ENCODE assay signal across 31 cellular contexts in genomic region chr5:883475-884181, GRCh38. TPM values are rescaled to one million over a fixed set of nuclear protein-coding genes. Genes with fewer than 3 reads are reported as not detected.
DNase-seq lines count a peak whose midpoint lies in the region; ATAC-seq, FAIRE-seq and TF ChIP-seq lines count a peak whose summit lies in the region.
"Had no signal": no experiment of that assay in that cellular context is flagged by ENCODE, and none has a peak within 500 bp of the region (broad histone marks: within the 10 kb centered on the region; RNA-seq: fewer than 3 reads in every experiment).

No MANE protein-coding gene starts in this region.

- no peaks in the 10 kb centered on the region for H3K27me3 ChIP-seq in GM12878 (replicated peaks in 1 of 2; ENCODE audit: control insufficient read depth in 2 of 2, insufficient read depth in 2 of 2, low read length in 1 of 2)
- H3K27me3 ChIP-seq: MG63, transverse colon had no signal

- H3K4me3 Mint-ChIP-seq in stimulated activated effector memory CD8-positive, alpha-beta T cell treated with anti-CD3 and anti-CD28 coated beads, Interleukin-12 subunit alpha, Interleukin-12 subunit beta, amount 100 ng/mL, for 72 hours, result no peak overlapping the region
- H3K4me3 Mint-ChIP-seq in stimulated activated naive B cell treated with anti-CD40 and anti-IgM and Interleukin-4, amounts not matched to agents 10 μg/mL and 1 μg/mL and 100 μg/mL, for 72 hours, result no peak overlapping the region
- H3K4me3 Mint-ChIP-seq in activated T-helper 2 cell treated with anti-CD3 and anti-CD28 coated beads, Interferon-gamma antibody, Interleukin-2, Interleukin-4, amounts not matched to agents 10 μg/mL and 5 μg/mL and 100 μg/mL, durations not matched to agents 14 hours and 24 hours and 36 hours (ENCODE audit: low read depth), result no peak overlapping the region
- H3K4me3 Mint-ChIP-seq: GM23338 had no signal

- in situ Hi-C loops in GM12878 (cut with MboI), result no loop called here

- H3K9ac ChIP-seq in GM12878 (ENCODE audit: control insufficient read depth, insufficient read depth, low read length), result no peak overlapping the region

- no peak overlapping the region for H2AFZ ChIP-seq in GM12878 (ENCODE audit: control insufficient read depth, low read depth, low read length)
- H2AFZ ChIP-seq: GM23338, PC-9 had no signal

- H3K4me1 ChIP-seq in GM12878 (ENCODE audit: control insufficient read depth, insufficient read depth, low read length), result no peaks in the 10 kb centered on the region
- H3K4me1 ChIP-seq: transverse colon had no signal

- no peak overlapping the region for H3K27ac ChIP-seq in GM12878 (ENCODE audit: control insufficient read depth, insufficient read depth)
- H3K27ac ChIP-seq: PC-9, transverse colon had no signal

- peaks cover 48 to 60% of the 10 kb centered on the region in 2 experiments for H3K36me3 ChIP-seq in GM12878 (ENCODE audit: control insufficient read depth in 2 of 2, insufficient read depth in 2 of 2, low read length in 1 of 2)

- no peak overlapping the region for H3K4me3 ChIP-seq in GM12878
- H3K4me3 ChIP-seq: GM23338, MG63, PC-9, transverse colon had no signal

- intact Hi-C loops in GM12878 (cut with micrococcal nuclease; ENCODE audit: unreplicated experiment), result no loop called here
- intact Hi-C loops in head of caudate nucleus (cut with DNase I), result no loop called here
- intact Hi-C loops in activated T-helper 2 cell treated with anti-CD3 and anti-CD28 coated beads, Interferon-gamma antibody, Interleukin-2, Interleukin-4, amounts not matched to agents 10 μg/mL and 5 μg/mL and 100 μg/mL, durations not matched to agents 14 hours and 24 hours and 36 hours (cut with micrococcal nuclease), result no loop called here

- TF ChIP-seq RAD21 in GM12878 (IDR thresholded peaks at IDR 0.05; ENCODE audit: insufficient read depth, low read depth, low read length), result no peak

- TF ChIP-seq CTCF in GM12878 (IDR thresholded peaks at IDR 0.05 in 2 of 3, conservative IDR thresholded peaks at IDR 0.05 in 1 of 3; ENCODE audit: control insufficient read depth in 2 of 3, extremely low read depth in 1 of 3, insufficient read depth in 1 of 3, low read depth in 3 of 3, low read length in 3 of 3), result no peak

- over 99% methylated on average over 22 of the region's 29 CpGs for WGBS in GM12878 (ENCODE audit: insufficient coverage, insufficient replicate concordance, low lambda C conversion rate, missing lambda C conversion rate)

- ATAC-seq in activated CD4-positive, CD25-positive, alpha-beta regulatory T cell treated with anti-CD3 and anti-CD28 coated beads, Interleukin-2, amount 50 U/mL, for 24 hours, result no peak
- no peak for ATAC-seq in GM12878
- ATAC-seq in stimulated activated effector memory CD8-positive, alpha-beta T cell treated with anti-CD3 and anti-CD28 coated beads, Interleukin-12 subunit alpha, Interleukin-12 subunit beta, amount 100 ng/mL, for 72 hours, result no peak
- ATAC-seq in stimulated activated naive B cell treated with anti-CD40 and anti-IgM and Interleukin-4, amounts not matched to agents 10 μg/mL and 1 μg/mL and 100 μg/mL, for 72 hours (replicated peaks), result no peak
- ATAC-seq: GM23338; left lobe of liver; naive thymus-derived CD8-positive, alpha-beta T cell had no signal

- no peak for FAIRE-seq in GM12878 (lab: Jason Lieb, UNC)
- FAIRE-seq: TTC549 had no signal

- POLR2A ChIA-PET in GM12878 (lab: Charles Lee), result no interaction called here

- DNase-seq in activated CD4-positive, CD25-positive, alpha-beta regulatory T cell treated with anti-CD3 and anti-CD28 coated beads, Interleukin-2, amount 50 U/mL, for 72 hours, result peak; percentile 26
- no peak for DNase-seq in GM12878 (ENCODE audit: low read depth, low spot score)
- peak in 33 of 42 donors; percentile 7 to 79 (median 44) for DNase-seq in head of caudate nucleus
- no peak for DNase-seq in stimulated activated effector memory CD8-positive, alpha-beta T cell treated with anti-CD3 and anti-CD28 coated beads, Interleukin-12 subunit alpha, Interleukin-12 subunit beta, amount 100 ng/mL, for 72 hours (ENCODE audit: low spot score in 2 of 2)
- no peak for DNase-seq in NCI-H526 treated with DMSO at 0.1 percent for 48 hours (lab: John Stamatoyannopoulos, UW)
- no peak for DNase-seq in stimulated activated naive B cell treated with anti-CD40 and anti-IgM and Interleukin-4, amounts not matched to agents 10 μg/mL and 1 μg/mL and 100 μg/mL, for 72 hours
- no peak for DNase-seq in activated T-helper 2 cell treated with anti-CD3 and anti-CD28 coated beads, Interferon-gamma antibody, Interleukin-2, Interleukin-4, amounts not matched to agents 10 μg/mL and 5 μg/mL and 100 μg/mL, durations not matched to agents 14 hours and 24 hours and 36 hours (ENCODE audit: low spot score)
- DNase-seq: 8988T; activated CD4-positive, alpha-beta T cell treated with anti-CD3 and anti-CD28 coated beads for 4 hours; AML-193; CD8-positive, alpha-beta memory T cell; central memory CD4-positive, alpha-beta T cell; GF-D8; KBM-7; MG63; naive thymus-derived CD8-positive, alpha-beta T cell; NCI-H1417; NCI-H2107; NCI-H446 treated with DMSO at 0.1 percent for 48 hours; NK-92 treated with Interleukin-12 subunit alpha and Interleukin-12 subunit beta, amount 100 ng/mL, for 24 hours; PC-9; right cardiac atrium; SIG-M5; stimulated activated CD4-positive, alpha-beta T cell treated with anti-CD3 and anti-CD28 coated beads, Interleukin-12 subunit alpha, Interleukin-12 subunit beta, amount 100 ng/mL, for 4 hours; T-cell; transverse colon had no signal

- no peak for TF ChIP-seq EP300 in GM12878 (IDR thresholded peaks at IDR 0.05; ENCODE audit: borderline replicate concordance in 1 of 2, control insufficient read depth in 1 of 2, low read depth in 2 of 2, low read length in 2 of 2)

- H3K4me1 Mint-ChIP-seq in stimulated activated effector memory CD8-positive, alpha-beta T cell treated with anti-CD3 and anti-CD28 coated beads, Interleukin-12 subunit alpha, Interleukin-12 subunit beta, amount 100 ng/mL, for 72 hours, result peaks cover 46% of the 10 kb centered on the region
- H3K4me1 Mint-ChIP-seq in stimulated activated naive B cell treated with anti-CD40 and anti-IgM and Interleukin-4, amounts not matched to agents 10 μg/mL and 1 μg/mL and 100 μg/mL, for 72 hours, result peaks cover 15 to 33% of the 10 kb centered on the region in 2 donors
- peaks cover 14% of the 10 kb centered on the region for H3K4me1 Mint-ChIP-seq in activated T-helper 2 cell treated with anti-CD3 and anti-CD28 coated beads, Interferon-gamma antibody, Interleukin-2, Interleukin-4, amounts not matched to agents 10 μg/mL and 5 μg/mL and 100 μg/mL, durations not matched to agents 14 hours and 24 hours and 36 hours (ENCODE audit: low read depth)
- H3K4me1 Mint-ChIP-seq: GM23338 had no signal

- H3K27ac Mint-ChIP-seq in stimulated activated effector memory CD8-positive, alpha-beta T cell treated with anti-CD3 and anti-CD28 coated beads, Interleukin-12 subunit alpha, Interleukin-12 subunit beta, amount 100 ng/mL, for 72 hours, result peak overlapping the region; percentile 99
- H3K27ac Mint-ChIP-seq in stimulated activated naive B cell treated with anti-CD40 and anti-IgM and Interleukin-4, amounts not matched to agents 10 μg/mL and 1 μg/mL and 100 μg/mL, for 72 hours, result no peak overlapping the region
- H3K27ac Mint-ChIP-seq in activated T-helper 2 cell treated with anti-CD3 and anti-CD28 coated beads, Interferon-gamma antibody, Interleukin-2, Interleukin-4, amounts not matched to agents 10 μg/mL and 5 μg/mL and 100 μg/mL, durations not matched to agents 14 hours and 24 hours and 36 hours, result no peak overlapping the region
- H3K27ac Mint-ChIP-seq: GM23338 had no signal

- H3K9me3 Mint-ChIP-seq in stimulated activated effector memory CD8-positive, alpha-beta T cell treated with anti-CD3 and anti-CD28 coated beads, Interleukin-12 subunit alpha, Interleukin-12 subunit beta, amount 100 ng/mL, for 72 hours, result peaks cover 8% of the 10 kb centered on the region
- H3K9me3 Mint-ChIP-seq in stimulated activated naive B cell treated with anti-CD40 and anti-IgM and Interleukin-4, amounts not matched to agents 10 μg/mL and 1 μg/mL and 100 μg/mL, for 72 hours, result peaks cover 10 to 11% of the 10 kb centered on the region in 2 donors
- peaks cover 11% of the 10 kb centered on the region for H3K9me3 Mint-ChIP-seq in activated T-helper 2 cell treated with anti-CD3 and anti-CD28 coated beads, Interferon-gamma antibody, Interleukin-2, Interleukin-4, amounts not matched to agents 10 μg/mL and 5 μg/mL and 100 μg/mL, durations not matched to agents 14 hours and 24 hours and 36 hours

- TF ChIP-seq POLR2A in GM12878 (IDR thresholded peaks at IDR 0.05; ENCODE audit: low read depth, low read length), result peak; percentile 29; the same call in 1 of the 2 replicates

- no peak overlapping the region for H3K4me2 ChIP-seq in GM12878 (ENCODE audit: control insufficient read depth, insufficient read depth)
- H3K4me2 ChIP-seq: GM23338, PC-9 had no signal

- H4K20me1 ChIP-seq in GM12878 (ENCODE audit: control insufficient read depth, insufficient read depth), result peaks cover 5% of the 10 kb centered on the region; the same call in 1 of the 2 replicates

- CTCF ChIA-PET in GM12878 (lab: Yijun Ruan, JAX), result no interaction called here

- SMC1A ChIA-PET in GM12878 (lab: Charles Lee; ENCODE audit: uncharacterized antibody, unreplicated experiment), result no interaction called here

- H3K9me3 ChIP-seq in GM12878 (replicated peaks; ENCODE audit: control insufficient read depth, insufficient read depth, low read length), result no peaks in the 10 kb centered on the region; the same call in 2 of the 3 replicates
- H3K9me3 ChIP-seq: MG63, transverse colon had no signal

- H3K27me3 Mint-ChIP-seq in stimulated activated naive B cell treated with anti-CD40 and anti-IgM and Interleukin-4, amounts not matched to agents 10 μg/mL and 1 μg/mL and 100 μg/mL, for 72 hours, result no peaks in the 10 kb centered on the region
- no peaks in the 10 kb centered on the region for H3K27me3 Mint-ChIP-seq in activated T-helper 2 cell treated with anti-CD3 and anti-CD28 coated beads, Interferon-gamma antibody, Interleukin-2, Interleukin-4, amounts not matched to agents 10 μg/mL and 5 μg/mL and 100 μg/mL, durations not matched to agents 14 hours and 24 hours and 36 hours (ENCODE audit: low read depth)
- H3K27me3 Mint-ChIP-seq: activated naive CD8-positive, alpha-beta T cell; naive thymus-derived CD8-positive, alpha-beta T cell; T-cell had no signal

- no TSS peak for BruUV-seq in GM12878 (replicated peaks; lab: Mats Ljungman, UMichigan)

- RAD21 ChIA-PET in GM12878 (lab: Charles Lee; ENCODE audit: unreplicated experiment), result no interaction called here

- peaks cover 4% of the 10 kb centered on the region; the same call in 1 of the 2 replicates for H3K79me2 ChIP-seq in GM12878 (ENCODE audit: control insufficient read depth, insufficient read depth, low read length)

- peaks cover 80% of the 10 kb centered on the region for H3K36me3 Mint-ChIP-seq in stimulated activated effector memory CD8-positive, alpha-beta T cell treated with anti-CD3 and anti-CD28 coated beads, Interleukin-12 subunit alpha, Interleukin-12 subunit beta, amount 100 ng/mL, for 72 hours
- H3K36me3 Mint-ChIP-seq in stimulated activated naive B cell treated with anti-CD40 and anti-IgM and Interleukin-4, amounts not matched to agents 10 μg/mL and 1 μg/mL and 100 μg/mL, for 72 hours, result peaks cover 51 to 71% of the 10 kb centered on the region in 2 donors
- peaks cover 81% of the 10 kb centered on the region for H3K36me3 Mint-ChIP-seq in activated T-helper 2 cell treated with anti-CD3 and anti-CD28 coated beads, Interferon-gamma antibody, Interleukin-2, Interleukin-4, amounts not matched to agents 10 μg/mL and 5 μg/mL and 100 μg/mL, durations not matched to agents 14 hours and 24 hours and 36 hours (ENCODE audit: low read depth)

RNA-seq across cellular contexts. Expression of gene BRD9, which starts 9.0 kb away (rescaled TPM):
- total RNA-seq in GM12878 (2013; cell fraction: nucleolus; rRNA removed), result 134 and 146 TPM in 2 replicates
- total RNA-seq in GM12878 (2014; rRNA removed) (41.5 and 41.9 TPM in 2 replicates), GM12878 (2014; rRNA removed; fragmentation: Illumina TruSeq; extraction: Trizol) (27.8 and 28.9 TPM in 2 replicates), GM12878 (2021) (44.5 and 48.6 TPM in 2 replicates)
- polyA plus RNA-seq in GM12878 (2011; ENCODE audit: low read depth), result 19.5 TPM
- polyA plus RNA-seq in GM12878 (2011; rRNA removed) (9.6 and 13.1 TPM in 2 replicates), GM12878 (2014; fragmentation: Illumina TruSeq; extraction: Trizol) (35.9 and 37.5 TPM in 2 replicates), GM12878 (2014; fragmentation: Nextera tagmentation; extraction: Ambion mirVana) (1 to 10 TPM; 2.0 to 4.7 TPM), GM12878 (2014; rRNA removed) (40.7 and 46.2 TPM in 2 replicates), GM12878 (2016; fragmentation: Nextera tagmentation; extraction: Ambion mirVana) (10 to 100 TPM; 29.1 to 35.7 TPM)
- 14.2 and 15.7 TPM in 2 replicates for polyA plus RNA-seq in GM12878 (2011; cell fraction: cytosol; rRNA removed)
- polyA plus RNA-seq in GM12878 (2011; cell fraction: nucleus; rRNA removed), result 99.1 and 133 TPM in 2 replicates
- 28.2 and 28.8 TPM in 2 replicates for polyA plus RNA-seq in GM12878 (2012)
- polyA minus RNA-seq in GM12878 (2011; rRNA and poly(A)+ RNA removed), result 20.3 and 22.2 TPM in 2 replicates
- polyA minus RNA-seq in GM12878 (2011; cell fraction: cytosol; rRNA and poly(A)+ RNA removed), result 7.1 and 7.3 TPM in 2 replicates
- polyA minus RNA-seq in GM12878 (2011; cell fraction: nucleus; rRNA and poly(A)+ RNA removed), result 33.6 and 52.0 TPM in 2 replicates
- 72.9 and 73.2 TPM in 2 replicates for total RNA-seq in activated T-helper 2 cell treated with anti-CD3 and anti-CD28 coated beads, Interferon-gamma antibody, Interleukin-2, Interleukin-4, amounts not matched to agents 10 μg/mL and 5 μg/mL and 100 μg/mL, durations not matched to agents 14 hours and 24 hours and 36 hours

RNA-seq across cellular contexts. Expression of gene TRIP13, which starts 9.1 kb away (rescaled TPM):
- total RNA-seq in GM12878 (2013; cell fraction: nucleolus; rRNA removed), result 11.4 and 15.2 TPM in 2 replicates
- total RNA-seq in GM12878 (2014; rRNA removed) (32.9 and 33.0 TPM in 2 replicates), GM12878 (2014; rRNA removed; fragmentation: Illumina TruSeq; extraction: Trizol) (23.9 and 25.0 TPM in 2 replicates), GM12878 (2021) (21.9 and 27.9 TPM in 2 replicates)
- 7.7 TPM for polyA plus RNA-seq in GM12878 (2011; ENCODE audit: low read depth)
- polyA plus RNA-seq in GM12878 (2011; rRNA removed) (37.6 and 40.8 TPM in 2 replicates), GM12878 (2014; fragmentation: Illumina TruSeq; extraction: Trizol) (31.6 and 32.5 TPM in 2 replicates), GM12878 (2014; fragmentation: Nextera tagmentation; extraction: Ambion mirVana) (10 to 100 TPM; 15.1 to 20.5 TPM), GM12878 (2014; rRNA removed) (32.7 and 36.4 TPM in 2 replicates), GM12878 (2016; fragmentation: Nextera tagmentation; extraction: Ambion mirVana) (10 to 100 TPM; 62.3 to 64.9 TPM)
- polyA plus RNA-seq in GM12878 (2011; cell fraction: cytosol; rRNA removed), result 22.8 and 25.4 TPM in 2 replicates
- polyA plus RNA-seq in GM12878 (2011; cell fraction: nucleus; rRNA removed), result 33.0 and 37.2 TPM in 2 replicates
- 9.8 and 10.6 TPM in 2 replicates for polyA plus RNA-seq in GM12878 (2012)
- polyA minus RNA-seq in GM12878 (2011; rRNA and poly(A)+ RNA removed), result 17.2 and 23.7 TPM in 2 replicates
- polyA minus RNA-seq in GM12878 (2011; cell fraction: cytosol; rRNA and poly(A)+ RNA removed), result 10.9 and 16.4 TPM in 2 replicates
- 6.8 and 9.8 TPM in 2 replicates for polyA minus RNA-seq in GM12878 (2011; cell fraction: nucleus; rRNA and poly(A)+ RNA removed)
- 36.6 and 37.6 TPM in 2 replicates for total RNA-seq in activated T-helper 2 cell treated with anti-CD3 and anti-CD28 coated beads, Interferon-gamma antibody, Interleukin-2, Interleukin-4, amounts not matched to agents 10 μg/mL and 5 μg/mL and 100 μg/mL, durations not matched to agents 14 hours and 24 hours and 36 hours

RNA-seq across cellular contexts. Expression of gene ZDHHC11, which starts 32.8 kb away (rescaled TPM):
- 17.0 and 18.9 TPM in 2 replicates for total RNA-seq in GM12878 (2013; cell fraction: nucleolus; rRNA removed)
- 0.11 and 0.60 TPM in 2 replicates for total RNA-seq in GM12878 (2014; rRNA removed)
- total RNA-seq in GM12878 (2014; rRNA removed; fragmentation: Illumina TruSeq; extraction: Trizol), result 0.13 and 0.23 TPM in 2 replicates
- total RNA-seq in GM12878 (2021), result 0.61 and 1.4 TPM in 2 replicates
- polyA plus RNA-seq in GM12878 (2011; ENCODE audit: low read depth), result 1.1 TPM
- 0.14 and 0.35 TPM in 2 replicates for polyA plus RNA-seq in GM12878 (2011; rRNA removed)
- 0.75 and 0.90 TPM in 2 replicates for polyA plus RNA-seq in GM12878 (2011; cell fraction: cytosol; rRNA removed)
- polyA plus RNA-seq in GM12878 (2011; cell fraction: nucleus; rRNA removed), result 10.7 and 12.7 TPM in 2 replicates
- polyA plus RNA-seq in GM12878 (2012), result 1.2 and 2.1 TPM in 2 replicates
- polyA plus RNA-seq in GM12878 (2014; fragmentation: Illumina TruSeq; extraction: Trizol), result 0.13 and 1.3 TPM in 2 replicates
- polyA plus RNA-seq in GM12878 (2014; fragmentation: Nextera tagmentation; extraction: Ambion mirVana), result under 1 TPM; 0.04 to 0.19 TPM
- 0.32 and 0.55 TPM in 2 replicates for polyA plus RNA-seq in GM12878 (2014; rRNA removed)
- polyA plus RNA-seq in GM12878 (2016; fragmentation: Nextera tagmentation; extraction: Ambion mirVana), result under 1 TPM; 0.28 to 0.43 TPM
- 0.51 and 1.4 TPM in 2 replicates for polyA minus RNA-seq in GM12878 (2011; rRNA and poly(A)+ RNA removed)
- 0.62 TPM in 1 of 2 replicates, not detected in the other for polyA minus RNA-seq in GM12878 (2011; cell fraction: cytosol; rRNA and poly(A)+ RNA removed)
- 3.2 and 3.3 TPM in 2 replicates for polyA minus RNA-seq in GM12878 (2011; cell fraction: nucleus; rRNA and poly(A)+ RNA removed)
- total RNA-seq in activated T-helper 2 cell treated with anti-CD3 and anti-CD28 coated beads, Interferon-gamma antibody, Interleukin-2, Interleukin-4, amounts not matched to agents 10 μg/mL and 5 μg/mL and 100 μg/mL, durations not matched to agents 14 hours and 24 hours and 36 hours, result 10.5 and 11.9 TPM in 2 replicates
- polyA plus RNA-seq: CD8-positive, alpha-beta memory T cell; naive thymus-derived CD8-positive, alpha-beta T cell had no signal

Comparison
In these comparisons a context has a peak if more than half of its experiments do, and no peak if none do; other contexts are left out.
1. DNase-seq: peak in activated CD4-positive, CD25-positive, alpha-beta regulatory T cell treated with anti-CD3 and anti-CD28 coated beads, Interleukin-2, amount 50 U/mL, for 72 hours (single experiment) and head of caudate nucleus (33 of 42); none in GM12878 (single experiment), stimulated activated effector memory CD8-positive, alpha-beta T cell treated with anti-CD3 and anti-CD28 coated beads, Interleukin-12 subunit alpha, Interleukin-12 subunit beta, amount 100 ng/mL, for 72 hours (0 of 2), NCI-H526 treated with DMSO at 0.1 percent for 48 hours (single experiment), stimulated activated naive B cell treated with anti-CD40 and anti-IgM and Interleukin-4, amounts not matched to agents 10 μg/mL and 1 μg/mL and 100 μg/mL, for 72 hours (single experiment) and activated T-helper 2 cell treated with anti-CD3 and anti-CD28 coated beads, Interferon-gamma antibody, Interleukin-2, Interleukin-4, amounts not matched to agents 10 μg/mL and 5 μg/mL and 100 μg/mL, durations not matched to agents 14 hours and 24 hours and 36 hours (single experiment).